Comparison of ENCODE assay signal across 3 cellular contexts in the genomic region with DNA sequence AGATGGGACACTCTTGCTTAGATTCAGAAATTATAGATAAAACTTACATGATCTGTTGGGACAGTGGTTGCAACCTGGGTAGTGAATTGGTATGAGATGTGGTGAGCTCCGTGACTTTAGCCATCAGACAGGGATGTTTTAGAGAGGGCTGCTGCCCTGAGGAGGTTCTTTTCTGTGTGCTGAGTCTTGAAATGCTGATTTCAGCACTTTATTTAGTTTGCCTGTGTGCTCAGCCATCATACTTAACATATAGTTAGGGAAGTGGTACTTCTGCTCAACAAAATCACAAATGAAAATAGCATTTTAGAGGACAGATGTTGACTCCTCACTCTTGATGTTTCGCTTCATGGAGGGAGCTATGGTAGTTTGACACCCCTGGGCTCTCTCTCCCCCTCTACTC.
TF ChIP-seq lines count a peak whose summit lies in the region.

No MANE protein-coding gene starts in this region.

TF ChIP-seq in HepG2, 621 proteins besides CTCF, POLR2A, EP300 and RAD21 (continued from another document):
- peak; percentile 85 for TF ChIP-seq MAFF (IDR thresholded peaks at IDR 0.05; ENCODE audit: low read depth, low read length)

TF ChIP-seq in K562, 482 proteins besides CTCF, POLR2A, EP300 and RAD21 (continued from another document):
- TF ChIP-seq MCM3 (IDR thresholded peaks at IDR 0.05) (no peak), MAFF (IDR thresholded peaks at IDR 0.05; ENCODE audit: low read length) (peak; percentile 25; the same call in 1 of the 2 replicates), HNRNPLL (IDR thresholded peaks at IDR 0.05; ENCODE audit: low read depth, low read length, poor library complexity, severe bottlenecking) (no peak), DNMT1 (IDR thresholded peaks at IDR 0.05) (no peak), ZNF699 (CRISPR knock-in tag; IDR thresholded peaks at IDR 0.05; ENCODE audit: insufficient replicate concordance) (no peak)
- TF ChIP-seq, protein P1, sequence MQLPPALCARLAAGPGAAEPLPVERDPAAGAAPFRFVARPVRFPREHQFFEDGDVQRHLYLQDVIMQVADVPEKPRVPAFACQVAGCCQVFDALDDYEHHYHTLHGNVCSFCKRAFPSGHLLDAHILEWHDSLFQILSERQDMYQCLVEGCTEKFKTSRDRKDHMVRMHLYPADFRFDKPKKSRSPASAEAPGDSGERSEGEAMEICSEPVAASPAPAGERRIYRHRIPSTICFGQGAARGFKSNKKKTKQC (CRISPR knock-in tag; IDR thresholded peaks at IDR 0.05), result no peak
TF ChIP-seq in K562: peak in this region for 1.

TF ChIP-seq in GM12891, 5 proteins besides CTCF, POLR2A, EP300 and RAD21 (continued from another document):
- TF ChIP-seq SPI1 (IDR thresholded peaks at IDR 0.05; ENCODE audit: low read depth, low read length) (no peak), TAF1 (IDR thresholded peaks at IDR 0.05; ENCODE audit: low read depth, low read length) (no peak), PAX5 (IDR thresholded peaks at IDR 0.05; ENCODE audit: insufficient read depth, low read length, severe bottlenecking) (no peak)
